Comparison of ENCODE assay signal across 8 cellular contexts in genomic region chr5:177023247-177023703, GRCh38. TPM values are rescaled to one million over a fixed set of nuclear protein-coding genes. Genes with fewer than 3 reads are reported as not detected.
DNase-seq lines count a peak whose midpoint lies in the region; ATAC-seq, FAIRE-seq and TF ChIP-seq lines count a peak whose summit lies in the region.

No MANE protein-coding gene starts in this region.

- POLR2A ChIA-PET in MCF 10A (lab: Yijun Ruan, JAX): interaction anchor here (0.5 to 7.1 kb wide), 7 partner anchors 10 to 47 kb away, joined by 3 to 136 read pairs (median 4); partner anchors contain the start of gene UIMC1

- H3K9me3 Mint-ChIP-seq in CD14-positive monocyte (peaks cover 0 to 2% (median 0%) of the 10 kb centered on the region in 7 donors), MCF 10A (ENCODE audit: unreplicated experiment) (no peaks in the 10 kb centered on the region)

- H3K27me3 Mint-ChIP-seq in CD14-positive monocyte (ENCODE audit: low read depth in 3 of 3): peaks cover 0 to 2% (median 2%) of the 10 kb centered on the region in 3 donors
- no peaks in the 10 kb centered on the region for H3K27me3 Mint-ChIP-seq in MCF 10A (ENCODE audit: insufficient read depth, unreplicated experiment)

- no peak for DNase-seq in CD14-positive monocyte (ENCODE audit: low spot score)
- DNase-seq in NB4 (ENCODE audit: low read depth): peak; percentile 40
- DNase-seq in MCF 10A (ENCODE audit: unreplicated experiment): no peak
- DNase-seq in keratinocyte (ENCODE audit: low read depth, low spot score): no peak
- DNase-seq in substantia nigra (lab: John Stamatoyannopoulos, UW): peak in 7 of 49 donors; percentile 6 to 47 (median 26)
- no peak for DNase-seq in effector CD4-positive, alpha-beta T cell
- no peak for DNase-seq in NCI-H774 (lab: John Stamatoyannopoulos, UW)

- H3K27ac Mint-ChIP-seq in CD14-positive monocyte: peak overlapping the region; percentile 70 to 92 (median 90)
- peak overlapping the region; percentile 98 for H3K27ac Mint-ChIP-seq in MCF 10A (ENCODE audit: low read depth, unreplicated experiment)

- intact Hi-C loops in CD14-positive monocyte (cut with micrococcal nuclease): loop anchor here in 1 of 2 donors (5.0 kb wide), 1 partner anchor 46 kb away; no protein-coding TSS in a partner anchor
- intact Hi-C loops in MCF 10A (cut with micrococcal nuclease): loop anchor here (2.0 kb wide), 1 partner anchor 16 kb away; the partner anchor contains the start of gene UIMC1

- H3K4me3 ChIP-seq in NB4 (ENCODE audit: low read depth, low read length) (peak overlapping the region; percentile 96), keratinocyte (ENCODE audit: control insufficient read depth in 2 of 3, extremely low read depth in 1 of 3, insufficient read depth in 2 of 3, low read depth in 1 of 3, low read length in 3 of 3) (peak overlapping the region; percentile 94 to 98 (median 97))

- H3K4me1 Mint-ChIP-seq in CD14-positive monocyte (peaks cover 29% of the 10 kb centered on the region), MCF 10A (ENCODE audit: insufficient read depth, unreplicated experiment) (peaks cover 29% of the 10 kb centered on the region)

- dilution Hi-C loops in keratinocyte (cut with MboI; ENCODE audit: extremely low pct_ligation_motif_present, low sequenced_read_pairs): no loop called here

- no peak for FAIRE-seq in keratinocyte (lab: Jason Lieb, UNC)

- peak overlapping the region; percentile 92 for H3K9ac ChIP-seq in keratinocyte (ENCODE audit: control insufficient read depth, extremely low read depth, insufficient read depth, low read length)

- ATAC-seq in GM21381 (IDR thresholded peaks at IDR 0.05; ENCODE audit: unreplicated experiment): peak; percentile 7

- H3K4me1 ChIP-seq in keratinocyte (ENCODE audit: control insufficient read depth, extremely low read depth, insufficient read depth, low read length): peaks cover 11% of the 10 kb centered on the region

- H3K36me3 ChIP-seq in keratinocyte (ENCODE audit: control insufficient read depth in 2 of 2, extremely low read depth in 1 of 2, insufficient read depth in 2 of 2, low read length in 2 of 2): peaks cover 0 to 3% of the 10 kb centered on the region in 2 experiments

- CTCF ChIA-PET in MCF 10A (lab: Yijun Ruan, JAX): interaction anchor here (0.6 to 1.7 kb wide), 9 partner anchors 8 to 362 kb away, joined by 3 to 5 read pairs (median 4); no protein-coding TSS in a partner anchor

- H3K4me3 Mint-ChIP-seq in CD14-positive monocyte (peak overlapping the region; percentile 99 to 100), MCF 10A (ENCODE audit: unreplicated experiment) (peak overlapping the region; percentile 92)

- peak overlapping the region; percentile 86 for H3K4me2 ChIP-seq in keratinocyte (ENCODE audit: control insufficient read depth, extremely low read depth, insufficient read depth, low read depth, low read length)

- peak overlapping the region; percentile 99 for H2AFZ ChIP-seq in keratinocyte (ENCODE audit: control insufficient read depth, low read length)

- H3K9me1 ChIP-seq in keratinocyte (ENCODE audit: control insufficient read depth, extremely low read depth, insufficient read depth, low read length): no peaks in the 10 kb centered on the region

- H4K20me1 ChIP-seq in keratinocyte (ENCODE audit: control insufficient read depth, extremely low read depth, insufficient read depth, low read length): no peaks in the 10 kb centered on the region

- TF ChIP-seq CTCF in CD14-positive monocyte (IDR thresholded peaks at IDR 0.05): no peak
- no peak for TF ChIP-seq CTCF in NB4 (IDR thresholded peaks at IDR 0.05; ENCODE audit: low read depth, low read length)
- no peak for TF ChIP-seq CTCF in MCF 10A (IDR thresholded peaks at IDR 0.05; ENCODE audit: unreplicated experiment)
- no peak for TF ChIP-seq CTCF in keratinocyte (optimal IDR thresholded peaks at IDR 0.05 in 1 of 3, IDR thresholded peaks at IDR 0.05 in 1 of 3, conservative IDR thresholded peaks at IDR 0.05 in 1 of 3; ENCODE audit: extremely low read depth in 1 of 3, insufficient read depth in 2 of 3, low read length in 3 of 3)

- H3K27ac ChIP-seq in keratinocyte (ENCODE audit: control insufficient read depth, insufficient read depth, low read length) (peak overlapping the region; percentile 68), substantia nigra (ENCODE audit: low read depth, low read length, poor library complexity, severe bottlenecking) (peak overlapping the region; percentile 79)

- peaks cover 5 to 20% of the 10 kb centered on the region in 2 donors for H3K36me3 Mint-ChIP-seq in CD14-positive monocyte
- peaks cover 41% of the 10 kb centered on the region for H3K36me3 Mint-ChIP-seq in MCF 10A (ENCODE audit: insufficient read depth, unreplicated experiment)

- no peak for TF ChIP-seq POLR2A in NB4 (IDR thresholded peaks at IDR 0.05; ENCODE audit: extremely low read depth, insufficient read length)

- peaks cover 21% of the 10 kb centered on the region for H3K79me2 ChIP-seq in keratinocyte (ENCODE audit: control insufficient read depth, insufficient read depth, low read length)

- BruUV-seq in MCF 10A (replicated peaks; lab: Mats Ljungman, UMichigan): no TSS peak

- no peaks in the 10 kb centered on the region for H3K27me3 ChIP-seq in keratinocyte (ENCODE audit: control insufficient read depth, extremely low read depth, insufficient read depth, low read length)

- no peaks in the 10 kb centered on the region for H3K9me3 ChIP-seq in keratinocyte (ENCODE audit: control insufficient read depth, low read depth, low read length)

RNA-seq across cellular contexts. Expression of gene ZNF346, which starts 0.8 kb away (rescaled TPM):
- polyA plus RNA-seq in CD14-positive monocyte: 1 to 10 TPM; 6.0 to 6.4 TPM
- total RNA-seq in MCF 10A (2022): 32.5 and 36.6 TPM in 2 replicates
- 9.0 to 12.7 TPM (median 9.5 TPM) in 3 replicates for polyA plus RNA-seq in keratinocyte
- 5.8 TPM for polyA plus RNA-seq in keratinocyte (2011; ENCODE audit: low read depth)
- polyA plus RNA-seq in keratinocyte (2011; cell fraction: cytosol; rRNA removed): 10.4 and 10.6 TPM in 2 replicates
- polyA plus RNA-seq in keratinocyte (2011; cell fraction: nucleus; rRNA removed): 15.6 and 17.0 TPM in 2 replicates
- polyA plus RNA-seq in keratinocyte (2012; ENCODE audit: low replicate concordance): 4.9 and 8.6 TPM in 2 replicates
- polyA minus RNA-seq in keratinocyte: 10.9 to 16.8 TPM (median 11.3 TPM) in 3 replicates
- 16.1 TPM for polyA minus RNA-seq in keratinocyte (2011; cell fraction: cytosol; rRNA and poly(A)+ RNA removed)
- polyA minus RNA-seq in keratinocyte (2011; cell fraction: nucleus; rRNA and poly(A)+ RNA removed): 10.9 and 16.4 TPM in 2 replicates

RNA-seq across cellular contexts. Expression of gene UIMC1, which starts 16.7 kb away (rescaled TPM):
- polyA plus RNA-seq in CD14-positive monocyte (10 to 100 TPM; 14.8 to 19.1 TPM), keratinocyte (15.7 to 29.0 TPM (median 22.5 TPM) in 3 replicates)
- 79.3 and 96.3 TPM in 2 replicates for total RNA-seq in MCF 10A (2022)
- 64.1 TPM for polyA plus RNA-seq in keratinocyte (2011; ENCODE audit: low read depth)
- polyA plus RNA-seq in keratinocyte (2011; cell fraction: cytosol; rRNA removed): 17.1 and 27.9 TPM in 2 replicates
- 33.0 and 37.0 TPM in 2 replicates for polyA plus RNA-seq in keratinocyte (2011; cell fraction: nucleus; rRNA removed)
- polyA plus RNA-seq in keratinocyte (2012; ENCODE audit: low replicate concordance): 20.1 and 24.1 TPM in 2 replicates
- 3.5 to 28.8 TPM (median 23.1 TPM) in 3 replicates for polyA minus RNA-seq in keratinocyte
- 10.4 TPM for polyA minus RNA-seq in keratinocyte (2011; cell fraction: cytosol; rRNA and poly(A)+ RNA removed)
- 12.0 and 30.9 TPM in 2 replicates for polyA minus RNA-seq in keratinocyte (2011; cell fraction: nucleus; rRNA and poly(A)+ RNA removed)
